ENCODE assay signal across 8 cellular contexts in genomic region chr3:27484002-27484844, GRCh38. TPM values are rescaled to one million over a fixed set of nuclear protein-coding genes. Genes with fewer than 3 reads are reported as not detected.
A peak's percentile ranks its signal among the peaks of the same experiment; 100 is the strongest.
DNase-seq lines count a peak whose midpoint lies in the region; ATAC-seq and TF ChIP-seq lines count a peak whose summit lies in the region.

Gene SLC4A7, minus strand, starts transcription at chr3:27484384. Its CDS starts 258 bp downstream, at chr3:27484126.

- ATAC-seq in GM19372 (IDR thresholded peaks at IDR 0.05; ENCODE audit: low read depth, unreplicated experiment) = peak; percentile 86
- peak; percentile 92 for ATAC-seq in HG03558 (IDR thresholded peaks at IDR 0.05; ENCODE audit: extremely low read depth, unreplicated experiment)

- peaks cover 0 to 9% (median 4%) of the 10 kb centered on the region in 4 donors for H3K4me1 ChIP-seq in liver (ENCODE audit: control insufficient read depth in 4 of 4, insufficient read depth in 4 of 4, low read length in 3 of 4)

- DNase-seq in C1 segment of cervical spinal cord (lab: John Stamatoyannopoulos, UW) = peak; percentile 74 to 99 (median 96)
- peak; percentile 71 for DNase-seq in NCI-H748 treated with DMSO at 0.1 percent for 48 hours (lab: John Stamatoyannopoulos, UW)
- DNase-seq in activated CD4-positive, alpha-beta T cell treated with anti-CD3 and anti-CD28 coated beads, Interleukin-2, amount 50 U/mL, for 4 hours = peak; percentile 98 to 99
- DNase-seq in dermis blood vessel endothelial cell = peak; percentile 98
- peak; percentile 98 for DNase-seq in stimulated activated CD4-positive, alpha-beta T cell treated with anti-CD3 and anti-CD28 coated beads, Interleukin-4, amount 100 ng/mL, for 24 hours

- H3K27ac ChIP-seq in liver (ENCODE audit: low read depth in 1 of 2, low read length in 2 of 2) = peak within 1 kb of the TSS; percentile 90 to 92

- H3K36me3 ChIP-seq in liver (ENCODE audit: control insufficient read depth in 4 of 4, insufficient read depth in 3 of 4, low read depth in 1 of 4, low read length in 3 of 4) = no peaks in the 10 kb centered on the region

- H3K9ac ChIP-seq in liver (ENCODE audit: low read depth in 1 of 2, low read length in 2 of 2) = peak within 1 kb of the TSS; percentile 51 to 80

- TF ChIP-seq RAD21 in liver (IDR thresholded peaks at IDR 0.05) = peak; percentile 9 to 16

- under 1% methylated on average over 100 of the region's 100 CpGs for WGBS in liver

- peak within 1 kb of the TSS; percentile 90 to 98 (median 92) for H3K4me3 ChIP-seq in liver (ENCODE audit: low read depth in 1 of 3, low read length in 3 of 3)

- no peaks in the 10 kb centered on the region for H3K9me3 ChIP-seq in liver (ENCODE audit: control insufficient read depth in 4 of 4, low read length in 3 of 4)

- no peaks in the 10 kb centered on the region for H3K27me3 ChIP-seq in liver (ENCODE audit: control insufficient read depth in 4 of 4, insufficient read depth in 4 of 4, low read length in 3 of 4)

- no peak for TF ChIP-seq CTCF in liver (IDR thresholded peaks at IDR 0.05; ENCODE audit: low read depth, low read length, missing input control)

TF ChIP-seq in liver, 16 proteins besides CTCF, POLR2A, EP300 and RAD21:
- TF ChIP-seq SP1 (IDR thresholded peaks at IDR 0.05) = peak; percentile 67
- TF ChIP-seq, protein P1, sequence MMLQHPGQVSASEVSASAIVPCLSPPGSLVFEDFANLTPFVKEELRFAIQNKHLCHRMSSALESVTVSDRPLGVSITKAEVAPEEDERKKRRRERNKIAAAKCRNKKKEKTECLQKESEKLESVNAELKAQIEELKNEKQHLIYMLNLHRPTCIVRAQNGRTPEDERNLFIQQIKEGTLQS (IDR thresholded peaks at IDR 0.05) = no peak
- no peak for TF ChIP-seq YY1 (IDR thresholded peaks at IDR 0.05)
- peak in 1 of 2 donors; percentile 49 for TF ChIP-seq GABPA (IDR thresholded peaks at IDR 0.05 in 1 of 2, conservative IDR thresholded peaks at IDR 0.05 in 1 of 2)
- TF ChIP-seq, protein P2, sequence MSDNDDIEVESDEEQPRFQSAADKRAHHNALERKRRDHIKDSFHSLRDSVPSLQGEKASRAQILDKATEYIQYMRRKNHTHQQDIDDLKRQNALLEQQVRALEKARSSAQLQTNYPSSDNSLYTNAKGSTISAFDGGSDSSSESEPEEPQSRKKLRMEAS (IDR thresholded peaks at IDR 0.05) = no peak
- TF ChIP-seq TAF1 (conservative IDR thresholded peaks at IDR 0.05) = peak; percentile 85
- peak in 1 of 2 donors; percentile 18 for TF ChIP-seq RXRA (IDR thresholded peaks at IDR 0.05)
- TF ChIP-seq, protein P3, sequence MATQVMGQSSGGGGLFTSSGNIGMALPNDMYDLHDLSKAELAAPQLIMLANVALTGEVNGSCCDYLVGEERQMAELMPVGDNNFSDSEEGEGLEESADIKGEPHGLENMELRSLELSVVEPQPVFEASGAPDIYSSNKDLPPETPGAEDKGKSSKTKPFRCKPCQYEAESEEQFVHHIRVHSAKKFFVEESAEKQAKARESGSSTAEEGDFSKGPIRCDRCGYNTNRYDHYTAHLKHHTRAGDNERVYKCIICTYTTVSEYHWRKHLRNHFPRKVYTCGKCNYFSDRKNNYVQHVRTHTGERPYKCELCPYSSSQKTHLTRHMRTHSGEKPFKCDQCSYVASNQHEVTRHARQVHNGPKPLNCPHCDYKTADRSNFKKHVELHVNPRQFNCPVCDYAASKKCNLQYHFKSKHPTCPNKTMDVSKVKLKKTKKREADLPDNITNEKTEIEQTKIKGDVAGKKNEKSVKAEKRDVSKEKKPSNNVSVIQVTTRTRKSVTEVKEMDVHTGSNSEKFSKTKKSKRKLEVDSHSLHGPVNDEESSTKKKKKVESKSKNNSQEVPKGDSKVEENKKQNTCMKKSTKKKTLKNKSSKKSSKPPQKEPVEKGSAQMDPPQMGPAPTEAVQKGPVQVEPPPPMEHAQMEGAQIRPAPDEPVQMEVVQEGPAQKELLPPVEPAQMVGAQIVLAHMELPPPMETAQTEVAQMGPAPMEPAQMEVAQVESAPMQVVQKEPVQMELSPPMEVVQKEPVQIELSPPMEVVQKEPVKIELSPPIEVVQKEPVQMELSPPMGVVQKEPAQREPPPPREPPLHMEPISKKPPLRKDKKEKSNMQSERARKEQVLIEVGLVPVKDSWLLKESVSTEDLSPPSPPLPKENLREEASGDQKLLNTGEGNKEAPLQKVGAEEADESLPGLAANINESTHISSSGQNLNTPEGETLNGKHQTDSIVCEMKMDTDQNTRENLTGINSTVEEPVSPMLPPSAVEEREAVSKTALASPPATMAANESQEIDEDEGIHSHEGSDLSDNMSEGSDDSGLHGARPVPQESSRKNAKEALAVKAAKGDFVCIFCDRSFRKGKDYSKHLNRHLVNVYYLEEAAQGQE (IDR thresholded peaks at IDR 0.05) = peak; percentile 79
- TF ChIP-seq FOXA2 (IDR thresholded peaks at IDR 0.05) = no peak
- no peak for TF ChIP-seq JUND (IDR thresholded peaks at IDR 0.05)

RNA-seq across cellular contexts. Expression of gene SLC4A7, which starts in this region (rescaled TPM):
- total RNA-seq in dermis blood vessel endothelial cell (73.2 and 79.0 TPM in 2 replicates), liver (1 to 10 TPM; 6.3 to 9.8 TPM)
- polyA plus RNA-seq in liver = 1 to 10 TPM in 1 of 2 donors, under 1 TPM in 1; 0.76 to 1.8 TPM

Comparison
In these comparisons a context has a peak if more than half of its experiments do, and no peak if none do; other contexts are left out.
1. Peak in every context shown above with its lines: DNase-seq, ATAC-seq, H3K4me3 ChIP-seq and H3K27ac ChIP-seq.